ENCODE assay signal across 1 cellular context in genomic region chr7:99374121-99375064, GRCh38.
A peak's percentile ranks its signal among the peaks of the same experiment; 100 is the strongest.
TF ChIP-seq lines count a peak whose summit lies in the region.

ARPC1B (plus strand) TSS chr7:99374730; CDS start chr7:99385715, 10,985 bp downstream.

TF ChIP-seq in HEK293, 187 proteins besides CTCF, POLR2A, EP300 and RAD21 (continued from another document and continues in another):
- TF ChIP-seq TCF7L2 (IDR thresholded peaks at IDR 0.05; ENCODE audit: borderline replicate concordance, low read depth, low read length) (no peak), GFI1B (tag by site-specific recombination; IDR thresholded peaks at IDR 0.05) (no peak), KLF16 (tag by site-specific recombination; IDR thresholded peaks at IDR 0.05) (no peak), ZNF645 (tag by site-specific recombination; IDR thresholded peaks at IDR 0.05) (no peak), ZNF16 (tag by site-specific recombination; IDR thresholded peaks at IDR 0.05; ENCODE audit: low read depth) (no peak), ZNF585B (tag by site-specific recombination; IDR thresholded peaks at IDR 0.05) (0 out of 2 replicates have a peak, but pooled peaks have one; percentile 9), ZIC2 (tag by site-specific recombination; IDR thresholded peaks at IDR 0.05) (peak; percentile 13; the same call in 1 of the 2 replicates), ZNF660 (tag by site-specific recombination; IDR thresholded peaks at IDR 0.05) (no peak), ZBTB20 (tag by site-specific recombination; IDR thresholded peaks at IDR 0.05) (no peak), ZNF449 (tag by site-specific recombination; IDR thresholded peaks at IDR 0.05) (0 out of 2 replicates have a peak, but pooled peaks have one; percentile 27), SETDB1 (IDR thresholded peaks at IDR 0.05; ENCODE audit: insufficient read length, low read length) (no peak), ZSCAN4 (tag by site-specific recombination; IDR thresholded peaks at IDR 0.05) (no peak), GLIS1 (tag by site-specific recombination; IDR thresholded peaks at IDR 0.05) (no peak), ZNF623 (tag by site-specific recombination; IDR thresholded peaks at IDR 0.05) (no peak), ZBTB17 (tag by site-specific recombination; IDR thresholded peaks at IDR 0.05) (peak; percentile 62; the same call in 1 of the 2 replicates), ZFHX2 (tag by site-specific recombination; conservative IDR thresholded peaks at IDR 0.05) (peak; percentile 78), ZEB2 (tag by site-specific recombination; IDR thresholded peaks at IDR 0.05) (0 out of 2 replicates have a peak, but pooled peaks have one; percentile 51), ZNF175 (tag by site-specific recombination; IDR thresholded peaks at IDR 0.05) (no peak), ZBTB26 (tag by site-specific recombination; optimal IDR thresholded peaks at IDR 0.05) (peak; percentile 75), ZNF155 (tag by site-specific recombination; IDR thresholded peaks at IDR 0.05) (no peak), ZNF350 (tag by site-specific recombination; IDR thresholded peaks at IDR 0.05) (no peak), ZNF362 (tag by site-specific recombination; IDR thresholded peaks at IDR 0.05) (no peak), ZNF426 (tag by site-specific recombination; IDR thresholded peaks at IDR 0.05) (no peak), ZNF174 (tag by site-specific recombination; IDR thresholded peaks at IDR 0.05) (no peak), KLF8 (tag by site-specific recombination; IDR thresholded peaks at IDR 0.05) (no peak; the same call in 1 of the 2 replicates), ZNF639 (tag by site-specific recombination; IDR thresholded peaks at IDR 0.05) (no peak), ZNF132 (tag by site-specific recombination; IDR thresholded peaks at IDR 0.05; ENCODE audit: borderline replicate concordance) (no peak), ZNF366 (tag by site-specific recombination; conservative IDR thresholded peaks at IDR 0.05) (no peak), PRDM6 (tag by site-specific recombination; IDR thresholded peaks at IDR 0.05) (no peak), ZNF776 (tag by site-specific recombination; IDR thresholded peaks at IDR 0.05; ENCODE audit: borderline replicate concordance) (no peak), ZNF747 (tag by site-specific recombination; IDR thresholded peaks at IDR 0.05) (no peak), ZNF664 (tag by site-specific recombination; IDR thresholded peaks at IDR 0.05) (no peak), ZXDB (tag by site-specific recombination; IDR thresholded peaks at IDR 0.05) (no peak), ZNF670 (tag by site-specific recombination; IDR thresholded peaks at IDR 0.05; ENCODE audit: low read depth) (no peak), ZNF341 (tag by site-specific recombination; IDR thresholded peaks at IDR 0.05; ENCODE audit: low read depth) (no peak), IKZF3 (tag by site-specific recombination; IDR thresholded peaks at IDR 0.05) (no peak), ZNF777 (tag by site-specific recombination; IDR thresholded peaks at IDR 0.05; ENCODE audit: borderline replicate concordance) (peak; percentile 69; the same call in 1 of the 2 replicates), YY2 (tag by site-specific recombination; IDR thresholded peaks at IDR 0.05) (no peak), ZNF10 (tag by site-specific recombination; IDR thresholded peaks at IDR 0.05) (no peak), ZNF280D (tag by site-specific recombination; IDR thresholded peaks at IDR 0.05) (no peak), ZNF433 (tag by site-specific recombination; IDR thresholded peaks at IDR 0.05; ENCODE audit: low read depth) (no peak), ZFP69B (tag by site-specific recombination; IDR thresholded peaks at IDR 0.05) (no peak), ZNF239 (tag by site-specific recombination; IDR thresholded peaks at IDR 0.05) (no peak), ZNF677 (tag by site-specific recombination; IDR thresholded peaks at IDR 0.05) (peak; percentile 13; the same call in 1 of the 2 replicates), ZNF76 (tag by site-specific recombination; IDR thresholded peaks at IDR 0.05; ENCODE audit: borderline replicate concordance, low read depth) (no peak)
- TF ChIP-seq, protein P1, sequence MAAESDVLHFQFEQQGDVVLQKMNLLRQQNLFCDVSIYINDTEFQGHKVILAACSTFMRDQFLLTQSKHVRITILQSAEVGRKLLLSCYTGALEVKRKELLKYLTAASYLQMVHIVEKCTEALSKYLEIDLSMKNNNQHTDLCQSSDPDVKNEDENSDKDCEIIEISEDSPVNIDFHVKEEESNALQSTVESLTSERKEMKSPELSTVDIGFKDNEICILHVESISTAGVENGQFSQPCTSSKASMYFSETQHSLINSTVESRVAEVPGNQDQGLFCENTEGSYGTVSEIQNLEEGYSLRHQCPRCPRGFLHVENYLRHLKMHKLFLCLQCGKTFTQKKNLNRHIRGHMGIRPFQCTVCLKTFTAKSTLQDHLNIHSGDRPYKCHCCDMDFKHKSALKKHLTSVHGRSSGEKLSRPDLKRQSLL (tag by site-specific recombination; IDR thresholded peaks at IDR 0.05) = 0 out of 2 replicates have a peak, but pooled peaks have one; percentile 35
- TF ChIP-seq, protein P2, sequence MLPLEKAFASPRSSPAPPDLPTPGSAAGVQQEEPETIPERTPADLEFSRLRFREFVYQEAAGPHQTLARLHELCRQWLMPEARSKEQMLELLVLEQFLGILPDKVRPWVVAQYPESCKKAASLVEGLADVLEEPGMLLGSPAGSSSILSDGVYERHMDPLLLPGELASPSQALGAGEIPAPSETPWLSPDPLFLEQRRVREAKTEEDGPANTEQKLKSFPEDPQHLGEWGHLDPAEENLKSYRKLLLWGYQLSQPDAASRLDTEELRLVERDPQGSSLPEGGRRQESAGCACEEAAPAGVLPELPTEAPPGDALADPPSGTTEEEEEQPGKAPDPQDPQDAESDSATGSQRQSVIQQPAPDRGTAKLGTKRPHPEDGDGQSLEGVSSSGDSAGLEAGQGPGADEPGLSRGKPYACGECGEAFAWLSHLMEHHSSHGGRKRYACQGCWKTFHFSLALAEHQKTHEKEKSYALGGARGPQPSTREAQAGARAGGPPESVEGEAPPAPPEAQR (tag by site-specific recombination; IDR thresholded peaks at IDR 0.05) = no peak
- TF ChIP-seq, protein P3, sequence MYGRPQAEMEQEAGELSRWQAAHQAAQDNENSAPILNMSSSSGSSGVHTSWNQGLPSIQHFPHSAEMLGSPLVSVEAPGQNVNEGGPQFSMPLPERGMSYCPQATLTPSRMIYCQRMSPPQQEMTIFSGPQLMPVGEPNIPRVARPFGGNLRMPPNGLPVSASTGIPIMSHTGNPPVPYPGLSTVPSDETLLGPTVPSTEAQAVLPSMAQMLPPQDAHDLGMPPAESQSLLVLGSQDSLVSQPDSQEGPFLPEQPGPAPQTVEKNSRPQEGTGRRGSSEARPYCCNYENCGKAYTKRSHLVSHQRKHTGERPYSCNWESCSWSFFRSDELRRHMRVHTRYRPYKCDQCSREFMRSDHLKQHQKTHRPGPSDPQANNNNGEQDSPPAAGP (tag by site-specific recombination; IDR thresholded peaks at IDR 0.05) = no peak
